Comparison of ENCODE assay signal across 8 cellular contexts in genomic region chr1:41361028-41361494, GRCh38. TPM values are rescaled to one million over a fixed set of nuclear protein-coding genes. Genes with fewer than 3 reads are reported as not detected.
DNase-seq lines count a peak whose midpoint lies in the region; ATAC-seq and TF ChIP-seq lines count a peak whose summit lies in the region.

TSS of gene FOXO6 (plus strand) at chr1:41361434.

- H3K4me1 ChIP-seq in ascending aorta = peaks cover 11 to 36% of the 10 kb centered on the region in 2 donors
- peaks cover 0 to 74% of the 10 kb centered on the region in 2 donors for H3K4me1 ChIP-seq in right atrium auricular region
- peaks cover 13% of the 10 kb centered on the region for H3K4me1 ChIP-seq in prostate gland (replicated peaks)
- no peaks in the 10 kb centered on the region for H3K4me1 ChIP-seq in urinary bladder (ENCODE audit: insufficient read depth)

- peak within 1 kb of the TSS; percentile 91 for H3K27ac Mint-ChIP-seq in T-helper 17 cell

- TF ChIP-seq CTCF in GM12874 (IDR thresholded peaks at IDR 0.05; ENCODE audit: insufficient read depth, low read depth, low read length) (peak; percentile 36; the same call in 1 of the 2 replicates), ascending aorta (IDR thresholded peaks at IDR 0.05) (peak; percentile 16 to 65 (median 45)), right atrium auricular region (IDR thresholded peaks at IDR 0.05) (peak; percentile 34 to 70), prostate gland (IDR thresholded peaks at IDR 0.05) (peak in 3 of 4 experiments; percentile 57 to 96 (median 88))

- H3K27me3 ChIP-seq in ascending aorta = no peaks in the 10 kb centered on the region
- H3K27me3 ChIP-seq in right atrium auricular region = no peaks in the 10 kb centered on the region
- H3K27me3 ChIP-seq in prostate gland (replicated peaks; ENCODE audit: insufficient read depth) = no peaks in the 10 kb centered on the region

- ATAC-seq in HG02884 (IDR thresholded peaks at IDR 0.05; ENCODE audit: unreplicated experiment) = peak; percentile 90
- ATAC-seq in T-helper 17 cell = peak; percentile 92

- H3K4me3 ChIP-seq in ascending aorta = peak within 1 kb of the TSS; percentile 73 to 87
- H3K4me3 ChIP-seq in right atrium auricular region = peak within 1 kb of the TSS; percentile 46 to 67
- peak within 1 kb of the TSS; percentile 39 to 56 for H3K4me3 ChIP-seq in prostate gland
- peak within 1 kb of the TSS; percentile 55 for H3K4me3 ChIP-seq in urinary bladder (ENCODE audit: low read depth, low read length)

- H3K4me3 Mint-ChIP-seq in T-helper 17 cell = peak within 1 kb of the TSS; percentile 76

- H3K36me3 ChIP-seq in ascending aorta = no peaks in the 10 kb centered on the region
- no peaks in the 10 kb centered on the region for H3K36me3 ChIP-seq in right atrium auricular region
- H3K36me3 ChIP-seq in prostate gland = no peaks in the 10 kb centered on the region
- H3K36me3 ChIP-seq in urinary bladder (ENCODE audit: insufficient read depth) = no peaks in the 10 kb centered on the region

- H3K36me3 Mint-ChIP-seq in T-helper 17 cell (ENCODE audit: low read depth) = peaks cover 4% of the 10 kb centered on the region

- H3K27me3 Mint-ChIP-seq in T-helper 17 cell = peaks cover 32% of the 10 kb centered on the region

- no peak for TF ChIP-seq POLR2A in prostate gland (IDR thresholded peaks at IDR 0.05)

- 0% methylated on average over 7 of the region's 56 CpGs for WGBS in prostate gland
- WGBS in urinary bladder = under 1% methylated on average over 55 of the region's 56 CpGs

- intact Hi-C loops in ascending aorta (cut with DNase I) = loop anchor here (1.0 to 10.0 kb wide), 8 partner anchors 21 to 1196 kb away; partner anchors contain the start of gene RLF
- intact Hi-C loops in prostate gland (cut with DNase I) = loop anchor here (5.0 kb wide), 1 partner anchor 56 kb away; no protein-coding TSS in a partner anchor

- peaks cover 15% of the 10 kb centered on the region for H3K4me1 Mint-ChIP-seq in T-helper 17 cell

- DNase-seq in NCI-H146 (lab: John Stamatoyannopoulos, UW) = peak; percentile 95
- peak; percentile 88 to 91 (median 88) for DNase-seq in T-helper 17 cell
- DNase-seq in ascending aorta (ENCODE audit: low spot score in 2 of 2) = peak; percentile 97 to 100
- peak; percentile 99 for DNase-seq in right atrium auricular region (ENCODE audit: low spot score)
- peak; percentile 99 for DNase-seq in prostate gland (ENCODE audit: low spot score)

- H3K27ac ChIP-seq in ascending aorta (peak within 1 kb of the TSS; percentile 19 to 58), right atrium auricular region (peak within 1 kb of the TSS; percentile 64 to 71), prostate gland (peak within 1 kb of the TSS; percentile 26 to 70), urinary bladder (ENCODE audit: low read depth) (no peak within 1 kb of the TSS)

- H3K9me3 ChIP-seq in T-helper 17 cell (ENCODE audit: control insufficient read depth, low read length, poor library complexity, severe bottlenecking) (no peaks in the 10 kb centered on the region), ascending aorta (no peaks in the 10 kb centered on the region), right atrium auricular region (no peaks in the 10 kb centered on the region), prostate gland (no peaks in the 10 kb centered on the region)

RNA-seq across cellular contexts. Expression of gene FOXO6, which starts in this region (rescaled TPM):
- total RNA-seq in T-helper 17 cell (1 to 10 TPM in 1 of 2 donors, under 1 TPM in 1; 0.86 to 1.8 TPM), ascending aorta (5.7 TPM), right atrium auricular region (1 to 10 TPM; 1.4 to 1.9 TPM), prostate gland (1 to 10 TPM; 3.3 to 5.0 TPM), urinary bladder (1.5 TPM)
- 1.2 TPM for polyA plus RNA-seq in urinary bladder

Comparison
In these comparisons a context has a peak if more than half of its experiments do, and no peak if none do; other contexts are left out.
1. CTCF ChIP-seq: peak in every context shown above with its lines; median percentile 88 in prostate gland; 52 in right atrium auricular region; 45 in ascending aorta; 36 in GM12874.